8 cellular contexts compared by ENCODE assay signal in genomic region chr14:39266871-39267591, GRCh38. TPM values are rescaled to one million over a fixed set of nuclear protein-coding genes. Genes with fewer than 3 reads are reported as not detected.
A peak's percentile ranks its signal among the peaks of the same experiment; 100 is the strongest.
DNase-seq lines count a peak whose midpoint lies in the region; ATAC-seq and TF ChIP-seq lines count a peak whose summit lies in the region.

No MANE protein-coding gene starts in this region.

- TF ChIP-seq RAD21 in liver (IDR thresholded peaks at IDR 0.05), result no peak

- H3K36me3 ChIP-seq in BLaER1, result peaks cover 13% of the 10 kb centered on the region
- H3K36me3 ChIP-seq in liver (ENCODE audit: control insufficient read depth in 4 of 4, insufficient read depth in 3 of 4, low read depth in 1 of 4, low read length in 3 of 4), result peaks cover 0 to 2% (median under 1%) of the 10 kb centered on the region in 4 donors

- H3K9ac ChIP-seq in BLaER1, result peak overlapping the region; percentile 99
- H3K9ac ChIP-seq in liver (ENCODE audit: low read depth in 1 of 2, low read length in 2 of 2), result peak overlapping the region; percentile 60 to 76

- H3K9me3 ChIP-seq in BLaER1, result peaks cover 22% of the 10 kb centered on the region
- peaks cover 0 to 4% (median 0%) of the 10 kb centered on the region in 4 donors for H3K9me3 ChIP-seq in liver (ENCODE audit: control insufficient read depth in 4 of 4, low read length in 3 of 4)

- H3K4me1 ChIP-seq in BLaER1, result peaks cover 35% of the 10 kb centered on the region
- H3K4me1 ChIP-seq in liver (ENCODE audit: control insufficient read depth in 4 of 4, insufficient read depth in 4 of 4, low read length in 3 of 4), result peaks cover 4 to 30% (median 24%) of the 10 kb centered on the region in 4 donors

- H3K27ac ChIP-seq in BLaER1, result peak overlapping the region; percentile 100
- H3K27ac ChIP-seq in liver (ENCODE audit: low read depth in 1 of 2, low read length in 2 of 2), result peak overlapping the region; percentile 83 to 96

- H3K4me3 ChIP-seq in BLaER1 (peak overlapping the region; percentile 78), liver (ENCODE audit: low read depth in 1 of 3, low read length in 3 of 3) (peak overlapping the region; percentile 56 to 90 (median 79))

- H4K20me1 ChIP-seq in BLaER1, result peaks cover 15% of the 10 kb centered on the region; the same call in 1 of the 2 replicates

- peak overlapping the region; percentile 99 for H3K27ac Mint-ChIP-seq in dendritic cell treated with granulocyte-macrophage colony-stimulating factor and Interleukin-4, amounts not matched to agents 40 ng/mL and 50 ng/mL, for 4 days

- H3K4me3 Mint-ChIP-seq in dendritic cell treated with granulocyte-macrophage colony-stimulating factor and Interleukin-4, amounts not matched to agents 40 ng/mL and 50 ng/mL, for 4 days, result peak overlapping the region; percentile 99

- H3K4me2 ChIP-seq in BLaER1, result peak overlapping the region; percentile 89

- intact Hi-C loops in dendritic cell treated with granulocyte-macrophage colony-stimulating factor and Interleukin-4, amounts not matched to agents 40 ng/mL and 50 ng/mL, for 4 days (cut with micrococcal nuclease), result loop anchor here (1.0 to 5.0 kb wide), 3 partner anchors 92 to 165 kb away; partner anchors contain the start of genes FBXO33, GEMIN2 and PNN

- peak; percentile 82 to 95 for DNase-seq in NCI-H526 (lab: John Stamatoyannopoulos, UW)
- peak; percentile 67 for DNase-seq in activated CD4-positive, alpha-beta T cell treated with anti-CD3 and anti-CD28 coated beads, Interleukin-2, amount 50 U/mL, for 1 hour
- peak; percentile 76 for DNase-seq in stimulated activated CD4-positive, alpha-beta T cell treated with anti-CD3 and anti-CD28 coated beads, Interleukin-4, amount 100 ng/mL, for 24 hours

- WGBS in liver, result under 1% methylated on average over 69 of the region's 69 CpGs

- no peaks in the 10 kb centered on the region for H3K27me3 ChIP-seq in BLaER1
- H3K27me3 ChIP-seq in liver (ENCODE audit: control insufficient read depth in 4 of 4, insufficient read depth in 4 of 4, low read length in 3 of 4), result no peaks in the 10 kb centered on the region

- H3K4me1 Mint-ChIP-seq in dendritic cell treated with granulocyte-macrophage colony-stimulating factor and Interleukin-4, amounts not matched to agents 40 ng/mL and 50 ng/mL, for 4 days (ENCODE audit: low read depth), result peaks cover 49% of the 10 kb centered on the region

- no peak for TF ChIP-seq CTCF in liver (IDR thresholded peaks at IDR 0.05; ENCODE audit: low read depth, low read length, missing input control)

- peaks cover 24% of the 10 kb centered on the region for H3K36me3 Mint-ChIP-seq in dendritic cell treated with granulocyte-macrophage colony-stimulating factor and Interleukin-4, amounts not matched to agents 40 ng/mL and 50 ng/mL, for 4 days (ENCODE audit: low read depth)

- no peaks in the 10 kb centered on the region for H3K27me3 Mint-ChIP-seq in dendritic cell treated with granulocyte-macrophage colony-stimulating factor and Interleukin-4, amounts not matched to agents 40 ng/mL and 50 ng/mL, for 4 days

- no peaks in the 10 kb centered on the region for H3K9me3 Mint-ChIP-seq in dendritic cell treated with granulocyte-macrophage colony-stimulating factor and Interleukin-4, amounts not matched to agents 40 ng/mL and 50 ng/mL, for 4 days

- ATAC-seq in GM19043 (IDR thresholded peaks at IDR 0.05; ENCODE audit: low read depth, unreplicated experiment), result peak; percentile 76
- ATAC-seq in HG03342 (IDR thresholded peaks at IDR 0.05; ENCODE audit: unreplicated experiment), result peak; percentile 79

TF ChIP-seq in liver, 16 proteins besides CTCF, POLR2A, EP300 and RAD21:
- TF ChIP-seq FOXA1 (IDR thresholded peaks at IDR 0.05) (no peak), TAF1 (conservative IDR thresholded peaks at IDR 0.05) (peak; percentile 43)
- TF ChIP-seq, protein P1, sequence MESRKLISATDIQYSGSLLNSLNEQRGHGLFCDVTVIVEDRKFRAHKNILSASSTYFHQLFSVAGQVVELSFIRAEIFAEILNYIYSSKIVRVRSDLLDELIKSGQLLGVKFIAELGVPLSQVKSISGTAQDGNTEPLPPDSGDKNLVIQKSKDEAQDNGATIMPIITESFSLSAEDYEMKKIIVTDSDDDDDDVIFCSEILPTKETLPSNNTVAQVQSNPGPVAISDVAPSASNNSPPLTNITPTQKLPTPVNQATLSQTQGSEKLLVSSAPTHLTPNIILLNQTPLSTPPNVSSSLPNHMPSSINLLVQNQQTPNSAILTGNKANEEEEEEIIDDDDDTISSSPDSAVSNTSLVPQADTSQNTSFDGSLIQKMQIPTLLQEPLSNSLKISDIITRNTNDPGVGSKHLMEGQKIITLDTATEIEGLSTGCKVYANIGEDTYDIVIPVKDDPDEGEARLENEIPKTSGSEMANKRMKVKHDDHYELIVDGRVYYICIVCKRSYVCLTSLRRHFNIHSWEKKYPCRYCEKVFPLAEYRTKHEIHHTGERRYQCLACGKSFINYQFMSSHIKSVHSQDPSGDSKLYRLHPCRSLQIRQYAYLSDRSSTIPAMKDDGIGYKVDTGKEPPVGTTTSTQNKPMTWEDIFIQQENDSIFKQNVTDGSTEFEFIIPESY (IDR thresholded peaks at IDR 0.05), result peak; percentile 3
TF ChIP-seq in liver: peak in this region for 2.

RNA-seq across cellular contexts. Expression of gene MIA2, which starts 33.3 kb away (rescaled TPM):
- total RNA-seq in liver, result 100 to 1,000 TPM in 1 of 2 donors, 10 to 100 TPM in 1; 57.5 to 106 TPM
- 10 to 100 TPM; 39.2 to 55.3 TPM for polyA plus RNA-seq in liver

Comparison
In these comparisons a context has a peak if more than half of its experiments do, and no peak if none do; other contexts are left out.
1. Peak in every context shown above with its lines: DNase-seq, ATAC-seq, H3K4me3 ChIP-seq and H3K27ac ChIP-seq.